ENCODE assay signal across 29 cellular contexts in genomic region chr5:163352531-163352930, GRCh38.
"Had no signal": no experiment of that assay in that cellular context is flagged by ENCODE, and none has a peak within 500 bp of the region (broad histone marks: within the 10 kb centered on the region; RNA-seq: fewer than 3 reads in every experiment).

No MANE protein-coding gene starts in this region.

- H3K9me3 Mint-ChIP-seq: stimulated activated effector memory CD8-positive, alpha-beta T cell treated with anti-CD3 and anti-CD28 coated beads, Interleukin-12 subunit alpha, Interleukin-12 subunit beta, amount 100 ng/mL, for 72 hours; stimulated activated memory B cell treated with anti-CD40 and anti-IgM and Interleukin-4, amounts not matched to agents 10 μg/mL and 1 μg/mL and 100 μg/mL, for 72 hours; stimulated activated naive B cell treated with anti-CD40 and anti-IgM and Interleukin-4, amounts not matched to agents 10 μg/mL and 1 μg/mL and 100 μg/mL, for 72 hours; stimulated activated naive CD8-positive, alpha-beta T cell treated with anti-CD3 and anti-CD28 coated beads, Interleukin-15, amount 100 ng/mL, for 72 hours; stimulated activated naive CD8-positive, alpha-beta T cell treated with anti-CD3 and anti-CD28 coated beads, Interleukin-15, Interleukin-2, amounts not matched to agents 100 ng/mL and 50 ng/mL, for 24 hours; type B pancreatic cell had no signal

- DNase-seq: stimulated activated CD4-positive, alpha-beta T cell treated with anti-CD3 and anti-CD28 coated beads, Interleukin-2, amount 100 ng/mL, for 48 hours; stimulated activated CD4-positive, alpha-beta T cell treated with anti-CD3 and anti-CD28 coated beads, Interleukin-4, amount 100 ng/mL, for 1 hour; stimulated activated CD4-positive, alpha-beta T cell treated with anti-CD3 and anti-CD28 coated beads, Interleukin-4, amount 100 ng/mL, for 24 hours; stimulated activated CD4-positive, alpha-beta T cell treated with anti-CD3 and anti-CD28 coated beads, Interleukin-4, amount 100 ng/mL, for 4 hours; stimulated activated CD8-positive, alpha-beta memory T cell treated with anti-CD3 and anti-CD28 coated beads, Interleukin-4, amount 100 ng/mL, for 48 hours; stimulated activated naive B cell treated with anti-CD40 and anti-IgM and Interleukin-4, amounts not matched to agents 10 μg/mL and 1 μg/mL and 100 μg/mL, for 72 hours; stimulated activated naive CD4-positive, alpha-beta T cell; stimulated activated naive CD4-positive, alpha-beta T cell treated with Interleukin-2 at 50 U/mL for 16 hours; stimulated activated naive CD8-positive, alpha-beta T cell treated with anti-CD3 and anti-CD28 coated beads, Interleukin-15, amount 100 ng/mL, for 72 hours; stimulated activated naive CD8-positive, alpha-beta T cell treated with anti-CD3 and anti-CD28 coated beads, Interleukin-15, Interleukin-2, amounts not matched to agents 100 U/mL and 50 U/mL, for 24 hours; stomach; substantia nigra; testis; thyroid gland; tibial artery; transverse colon; trophoblast cell; upper lobe of left lung; upper lobe of right lung; uterus had no signal

- H3K27ac ChIP-seq: stomach, suprapubic skin, testis, thoracic aorta, thyroid gland, tibial artery, tibial nerve, transverse colon, upper lobe of left lung, upper lobe of right lung, uterus, vagina had no signal

- H3K27me3 Mint-ChIP-seq: stimulated activated naive CD8-positive, alpha-beta T cell treated with anti-CD3 and anti-CD28 coated beads, Interleukin-15, amount 100 ng/mL, for 72 hours; type B pancreatic cell had no signal

- H3K27me3 ChIP-seq: stomach, suprapubic skin, testis, thyroid gland, tibial artery, tibial nerve, transverse colon, upper lobe of left lung, upper lobe of right lung, uterus, vagina had no signal

- H3K27ac Mint-ChIP-seq: stimulated activated effector memory CD8-positive, alpha-beta T cell treated with anti-CD3 and anti-CD28 coated beads, Interleukin-12 subunit alpha, Interleukin-12 subunit beta, amount 100 ng/mL, for 72 hours; stimulated activated memory B cell treated with anti-CD40 and anti-IgM and Interleukin-4, amounts not matched to agents 10 μg/mL and 1 μg/mL and 100 μg/mL, for 72 hours; stimulated activated naive B cell treated with anti-CD40 and anti-IgM and Interleukin-4, amounts not matched to agents 10 μg/mL and 1 μg/mL and 100 μg/mL, for 72 hours; stimulated activated naive CD8-positive, alpha-beta T cell treated with anti-CD3 and anti-CD28 coated beads, Interleukin-15, amount 100 ng/mL, for 72 hours; stimulated activated naive CD8-positive, alpha-beta T cell treated with anti-CD3 and anti-CD28 coated beads, Interleukin-15, Interleukin-2, amounts not matched to agents 100 ng/mL and 50 ng/mL, for 24 hours; type B pancreatic cell had no signal

- H3K4me1 Mint-ChIP-seq: stimulated activated effector memory CD8-positive, alpha-beta T cell treated with anti-CD3 and anti-CD28 coated beads, Interleukin-12 subunit alpha, Interleukin-12 subunit beta, amount 100 ng/mL, for 72 hours; stimulated activated naive CD8-positive, alpha-beta T cell treated with anti-CD3 and anti-CD28 coated beads, Interleukin-15, amount 100 ng/mL, for 72 hours had no signal

- H3K4me3 ChIP-seq: stomach, suprapubic skin, testis, thoracic aorta, thyroid gland, tibial artery, tibial nerve, transverse colon, upper lobe of left lung, upper lobe of right lung, uterus, vagina had no signal

- H3K36me3 Mint-ChIP-seq: stimulated activated effector memory CD8-positive, alpha-beta T cell treated with anti-CD3 and anti-CD28 coated beads, Interleukin-12 subunit alpha, Interleukin-12 subunit beta, amount 100 ng/mL, for 72 hours; stimulated activated memory B cell treated with anti-CD40 and anti-IgM and Interleukin-4, amounts not matched to agents 10 μg/mL and 1 μg/mL and 100 μg/mL, for 72 hours; stimulated activated naive B cell treated with anti-CD40 and anti-IgM and Interleukin-4, amounts not matched to agents 10 μg/mL and 1 μg/mL and 100 μg/mL, for 72 hours; type B pancreatic cell had no signal

- H3K9me3 ChIP-seq: stomach, suprapubic skin, testis, thoracic aorta, thyroid gland, tibial artery, tibial nerve, transverse colon, upper lobe of left lung, upper lobe of right lung, uterus, vagina had no signal

- H3K36me3 ChIP-seq: stomach, suprapubic skin, thoracic aorta, thyroid gland, tibial artery, tibial nerve, transverse colon, upper lobe of left lung, upper lobe of right lung, uterus, vagina had no signal

- H3K4me3 Mint-ChIP-seq: stimulated activated effector memory CD8-positive, alpha-beta T cell treated with anti-CD3 and anti-CD28 coated beads, Interleukin-12 subunit alpha, Interleukin-12 subunit beta, amount 100 ng/mL, for 72 hours; stimulated activated memory B cell treated with anti-CD40 and anti-IgM and Interleukin-4, amounts not matched to agents 10 μg/mL and 1 μg/mL and 100 μg/mL, for 72 hours; stimulated activated naive B cell treated with anti-CD40 and anti-IgM and Interleukin-4, amounts not matched to agents 10 μg/mL and 1 μg/mL and 100 μg/mL, for 72 hours; stimulated activated naive CD8-positive, alpha-beta T cell treated with anti-CD3 and anti-CD28 coated beads, Interleukin-15, amount 100 ng/mL, for 72 hours; stimulated activated naive CD8-positive, alpha-beta T cell treated with anti-CD3 and anti-CD28 coated beads, Interleukin-15, Interleukin-2, amounts not matched to agents 100 ng/mL and 50 ng/mL, for 24 hours; type B pancreatic cell had no signal

- H3K4me1 ChIP-seq: stomach, suprapubic skin, testis, thyroid gland, tibial artery, tibial nerve, upper lobe of left lung, upper lobe of right lung, uterus, vagina had no signal

- FAIRE-seq: urothelium cell line had no signal
